ENCODE assay signal across 16 cellular contexts in the genomic region with DNA sequence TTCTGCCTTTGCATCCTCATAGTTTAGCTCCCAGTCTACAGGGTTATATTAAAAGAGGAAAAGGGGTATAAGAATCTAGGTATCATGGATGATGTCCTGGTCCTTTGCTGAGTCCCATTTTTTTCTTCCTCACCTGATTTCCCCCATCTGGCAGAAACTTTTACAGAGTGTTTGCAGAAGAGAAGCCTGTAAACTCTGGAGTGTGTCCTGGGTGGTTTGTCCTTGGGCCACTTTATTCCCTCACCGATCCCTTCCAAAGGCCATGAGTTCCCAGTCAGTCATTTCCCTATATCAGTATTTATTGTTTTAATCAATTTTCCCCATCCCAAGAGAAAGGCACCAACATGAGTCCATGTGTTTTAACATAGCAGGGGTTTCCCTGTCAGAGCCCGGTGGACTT.
DNase-seq lines count a peak whose midpoint lies in the region; ATAC-seq and TF ChIP-seq lines count a peak whose summit lies in the region.
"Had no signal": no experiment of that assay in that cellular context is flagged by ENCODE, and none has a peak within 500 bp of the region (broad histone marks: within the 10 kb centered on the region; RNA-seq: fewer than 3 reads in every experiment).

No MANE protein-coding gene starts in this region.

- intact Hi-C loops in esophagus muscularis mucosa (cut with DNase I) = no loop called here

- H3K4me1 ChIP-seq in MM.1S (ENCODE audit: low read length) (peaks cover 56% of the 10 kb centered on the region), OCI-LY3 (ENCODE audit: low read length) (peaks cover 27% of the 10 kb centered on the region), esophagus muscularis mucosa (no peaks in the 10 kb centered on the region)

- H3K4me2 ChIP-seq in MM.1S (ENCODE audit: low read depth, low read length) (peak overlapping the region; percentile 24; the same call in 1 of the 2 replicates), OCI-LY3 (ENCODE audit: low read length) (peak overlapping the region; percentile 34)
- H3K4me2 ChIP-seq: BLaER1 treated with 17β-estradiol and CSF1 and Interleukin-3, amounts not matched to agents 10 nM and 100 nM had no signal

- H4K20me1 ChIP-seq in MM.1S (ENCODE audit: insufficient read depth, low read length) (peaks cover 88% of the 10 kb centered on the region), OCI-LY3 (ENCODE audit: insufficient read depth, low read length) (no peaks in the 10 kb centered on the region)
- H4K20me1 ChIP-seq: BLaER1 treated with 17β-estradiol and CSF1 and Interleukin-3, amounts not matched to agents 10 nM and 100 nM had no signal

- H3K79me2 ChIP-seq in MM.1S (ENCODE audit: low read length) (peaks cover 99% of the 10 kb centered on the region), OCI-LY3 (ENCODE audit: low read length) (no peaks in the 10 kb centered on the region)

- H3K9me3 ChIP-seq in MM.1S (replicated peaks; ENCODE audit: insufficient read depth, low read length) = no peaks in the 10 kb centered on the region
- no peaks in the 10 kb centered on the region for H3K9me3 ChIP-seq in OCI-LY3 (ENCODE audit: insufficient read depth, low read length)
- H3K9me3 ChIP-seq in esophagus muscularis mucosa = no peaks in the 10 kb centered on the region
- H3K9me3 ChIP-seq: BLaER1 treated with 17β-estradiol and CSF1 and Interleukin-3, amounts not matched to agents 10 nM and 100 nM; Caco-2 had no signal

- H3K9ac ChIP-seq in MM.1S (ENCODE audit: low read length) (no peak overlapping the region), OCI-LY3 (ENCODE audit: low read length) (no peak overlapping the region)
- H3K9ac ChIP-seq: BLaER1 treated with 17β-estradiol and CSF1 and Interleukin-3, amounts not matched to agents 10 nM and 100 nM had no signal

- TF ChIP-seq CTCF in MM.1S (IDR thresholded peaks at IDR 0.05; ENCODE audit: low read length) = no peak
- no peak for TF ChIP-seq CTCF in OCI-LY3 (IDR thresholded peaks at IDR 0.05; ENCODE audit: low read depth, low read length)
- TF ChIP-seq CTCF in esophagus muscularis mucosa (IDR thresholded peaks at IDR 0.05) = no peak

- no peak for TF ChIP-seq EP300 in esophagus muscularis mucosa (IDR thresholded peaks at IDR 0.05)

- DNase-seq in MM.1S = no peak
- DNase-seq in left lobe of liver (ENCODE audit: low spot score) = no peak
- DNase-seq in NCI-H146 treated with DMSO at 0.1 percent for 48 hours (lab: John Stamatoyannopoulos, UW; ENCODE audit: unreplicated experiment) = no peak
- no peak for DNase-seq in ACHN
- no peak for DNase-seq in esophagus muscularis mucosa (ENCODE audit: extremely low spot score)
- DNase-seq: 8988T; AML-193; Caco-2; Calu3; CD4-positive, alpha-beta T cell; CD8-positive, alpha-beta T cell; DMS79 treated with DMSO at 0.1 percent for 48 hours; GF-D8 had no signal

- H3K27ac ChIP-seq in MM.1S (ENCODE audit: low read length) (peak overlapping the region; percentile 49; the same call in 1 of the 2 replicates), OCI-LY3 (ENCODE audit: low read length) (no peak overlapping the region), esophagus muscularis mucosa (replicated peaks in 1 of 4) (no peak overlapping the region)
- H3K27ac ChIP-seq: BLaER1 treated with 17β-estradiol and CSF1 and Interleukin-3, amounts not matched to agents 10 nM and 100 nM; C4-2B had no signal

- WGBS in esophagus muscularis mucosa = 100% methylated on average over 2 of the region's 2 CpGs

- no peaks in the 10 kb centered on the region for H3K9me2 ChIP-seq in MM.1S (replicated peaks; ENCODE audit: insufficient read depth, low read length)

- H2AFZ ChIP-seq in MM.1S (ENCODE audit: low read length) (no peak overlapping the region), OCI-LY3 (ENCODE audit: low read depth, low read length) (no peak overlapping the region)

- ATAC-seq in left lobe of liver = peak; percentile 58
- ATAC-seq: CD8-positive, alpha-beta T cell had no signal

- in situ Hi-C loops in ACHN (cut with HindIII; ENCODE audit: low pct_ligation_motif_present, low pct_unique_long_range_greater_than_20kb, low sequenced_read_pairs) = no loop called here

- TF ChIP-seq POLR2A in esophagus muscularis mucosa (IDR thresholded peaks at IDR 0.05; ENCODE audit: low read depth) = no peak

- no peak overlapping the region for H3K4me3 ChIP-seq in MM.1S (ENCODE audit: low read length)
- no peak overlapping the region for H3K4me3 ChIP-seq in OCI-LY3 (ENCODE audit: low read length)
- H3K4me3 ChIP-seq in esophagus muscularis mucosa = no peak overlapping the region
- H3K4me3 ChIP-seq: BLaER1 treated with 17β-estradiol and CSF1 and Interleukin-3, amounts not matched to agents 10 nM and 100 nM had no signal

- peaks cover 85% of the 10 kb centered on the region for H3F3A ChIP-seq in MM.1S (ENCODE audit: insufficient read depth, low read length)

- no peaks in the 10 kb centered on the region for H3K27me3 ChIP-seq in MM.1S (replicated peaks; ENCODE audit: insufficient read depth, low read length)
- H3K27me3 ChIP-seq in OCI-LY3 (ENCODE audit: low read depth, low read length) = peaks cover 12% of the 10 kb centered on the region
- H3K27me3 ChIP-seq in esophagus muscularis mucosa = no peaks in the 10 kb centered on the region
- H3K27me3 ChIP-seq: BLaER1 treated with 17β-estradiol and CSF1 and Interleukin-3, amounts not matched to agents 10 nM and 100 nM had no signal

- H3K36me3 ChIP-seq in MM.1S (replicated peaks; ENCODE audit: insufficient read depth, low read length) (no peaks in the 10 kb centered on the region), OCI-LY3 (replicated peaks; ENCODE audit: low read depth, low read length) (no peaks in the 10 kb centered on the region), esophagus muscularis mucosa (no peaks in the 10 kb centered on the region)
- H3K36me3 ChIP-seq: BLaER1 treated with 17β-estradiol and CSF1 and Interleukin-3, amounts not matched to agents 10 nM and 100 nM had no signal
